ENCODE assay signal across 25 cellular contexts in the genomic region with DNA sequence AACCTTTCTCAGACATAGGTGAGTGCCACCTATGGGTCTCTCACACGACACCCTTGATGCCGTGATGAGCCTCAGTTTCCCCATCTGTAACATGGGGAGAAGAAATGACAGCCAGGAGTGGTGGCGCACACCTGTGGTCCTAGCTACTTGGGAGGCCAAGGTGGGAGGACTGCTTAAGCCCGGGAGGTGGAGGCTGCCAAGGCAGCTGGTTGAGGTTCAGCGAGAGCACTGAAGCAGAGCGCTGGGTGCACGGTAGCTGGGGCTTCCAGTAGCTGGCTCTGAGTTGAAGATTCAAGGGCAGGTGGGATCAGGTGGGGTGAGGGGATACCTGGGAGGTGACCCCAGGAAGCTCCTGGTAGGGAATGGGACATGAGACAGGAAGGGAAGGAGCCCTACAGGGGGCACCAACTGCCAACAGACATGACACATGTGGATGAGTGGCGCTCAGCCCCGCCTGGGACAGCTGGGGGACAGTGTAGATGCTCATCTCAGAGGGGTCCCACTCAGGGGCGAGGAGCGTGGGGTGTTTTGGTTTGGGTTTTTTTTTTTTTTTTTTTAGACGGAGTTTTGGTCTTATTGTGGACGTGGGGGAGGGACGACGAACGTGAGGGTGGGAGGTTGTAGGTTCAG. TPM values are rescaled to one million over a fixed set of nuclear protein-coding genes. Genes with fewer than 3 reads are reported as not detected.
DNase-seq lines count a peak whose midpoint lies in the region; ATAC-seq and TF ChIP-seq lines count a peak whose summit lies in the region.
"Had no signal": no experiment of that assay in that cellular context is flagged by ENCODE, and none has a peak within 500 bp of the region (broad histone marks: within the 10 kb centered on the region; RNA-seq: fewer than 3 reads in every experiment).

No MANE protein-coding gene starts in this region.

- H3K9ac ChIP-seq in colonic mucosa (ENCODE audit: low read depth in 2 of 2, low read length in 2 of 2), result no peak overlapping the region

- H3K36me3 ChIP-seq in left lung, result no peaks in the 10 kb centered on the region
- no peaks in the 10 kb centered on the region for H3K36me3 ChIP-seq in colonic mucosa
- H3K36me3 ChIP-seq in prostate gland, result no peaks in the 10 kb centered on the region
- H3K36me3 ChIP-seq: ascending aorta, MG63, neutrophil, upper lobe of left lung had no signal

- no peak overlapping the region for H3K27ac ChIP-seq in left lung
- no peak overlapping the region for H3K27ac ChIP-seq in colonic mucosa
- no peak overlapping the region for H3K27ac ChIP-seq in substantia nigra (ENCODE audit: low read depth, low read length, poor library complexity, severe bottlenecking)
- no peak overlapping the region for H3K27ac ChIP-seq in prostate gland
- H3K27ac ChIP-seq: ascending aorta, dorsolateral prefrontal cortex, neutrophil, upper lobe of left lung, VCaP had no signal

- TF ChIP-seq POLR2A in prostate gland (IDR thresholded peaks at IDR 0.05), result no peak

- 80% methylated on average over 16 of the region's 16 CpGs for WGBS in prostate gland

- peaks cover 3% of the 10 kb centered on the region for H3K27me3 Mint-ChIP-seq in activated naive CD8-positive, alpha-beta T cell
- peaks cover 41% of the 10 kb centered on the region for H3K27me3 Mint-ChIP-seq in activated naive CD8-positive, alpha-beta T cell treated with anti-CD3 and anti-CD28 coated beads for 36 hours
- H3K27me3 Mint-ChIP-seq: activated T-helper 17 cell treated with anti-CD3 and anti-CD28 coated beads, Interleukin-2, amount 50 U/mL, for 72 hours had no signal

- H3K27ac Mint-ChIP-seq in activated naive CD8-positive, alpha-beta T cell, result peak overlapping the region; percentile 73
- no peak overlapping the region for H3K27ac Mint-ChIP-seq in activated naive CD8-positive, alpha-beta T cell treated with anti-CD3 and anti-CD28 coated beads for 36 hours
- H3K27ac Mint-ChIP-seq: activated naive CD4-positive, alpha-beta T cell treated with anti-CD3 and anti-CD28 coated beads, Interleukin-2, amount 50 U/mL, for 72 hours; activated T-helper 17 cell treated with anti-CD3 and anti-CD28 coated beads, Interleukin-2, amount 50 U/mL, for 72 hours; T-helper 2 cell treated with Interferon-gamma antibody and Interleukin-4, amounts not matched to agents 5 μg/mL and 100 μg/mL, for 36 hours had no signal

- DNase-seq in activated naive CD8-positive, alpha-beta T cell treated with anti-CD3 and anti-CD28 coated beads for 36 hours, result no peak
- DNase-seq in left lung (peak; percentile 34 to 68), colonic mucosa (no peak), substantia nigra (lab: John Stamatoyannopoulos, UW) (no peak), prostate gland (ENCODE audit: low spot score) (no peak)
- DNase-seq: activated CD4-positive, alpha-beta T cell treated with anti-CD3 and anti-CD28 coated beads, Interleukin-2, amount 50 U/mL, for 1 hour; AML-193; caudate nucleus; dorsolateral prefrontal cortex; MG63; NCI-H1417; NCI-H2081 treated with DMSO at 0.1 percent for 48 hours; NCI-H446; OCI-M1; upper lobe of left lung had no signal

- intact Hi-C loops in left lung (cut with DNase I), result no loop called here
- intact Hi-C loops in colonic mucosa (cut with DNase I), result loop anchor here (2.0 to 10.0 kb wide), 2 partner anchors 24 to 208 kb away; a partner anchor contains a TSS
- intact Hi-C loops in prostate gland (cut with DNase I), result loop anchor here (10.0 kb wide), 1 partner anchor 208 kb away; a partner anchor contains a TSS

- no peak overlapping the region for H3K4me3 ChIP-seq in left lung
- no peak overlapping the region for H3K4me3 ChIP-seq in colonic mucosa
- H3K4me3 ChIP-seq in prostate gland, result no peak overlapping the region
- H3K4me3 ChIP-seq: ascending aorta, dorsolateral prefrontal cortex, lung, MG63, upper lobe of left lung had no signal

- H3K4me3 Mint-ChIP-seq in activated naive CD8-positive, alpha-beta T cell, result no peak overlapping the region
- H3K4me3 Mint-ChIP-seq in activated naive CD8-positive, alpha-beta T cell treated with anti-CD3 and anti-CD28 coated beads for 36 hours, result no peak overlapping the region
- H3K4me3 Mint-ChIP-seq: activated T-helper 17 cell treated with anti-CD3 and anti-CD28 coated beads, Interleukin-2, amount 50 U/mL, for 72 hours; T-helper 2 cell treated with Interferon-gamma antibody and Interleukin-4, amounts not matched to agents 5 μg/mL and 100 μg/mL, for 36 hours had no signal

- H3K9me3 ChIP-seq in left lung (no peaks in the 10 kb centered on the region), colonic mucosa (no peaks in the 10 kb centered on the region), prostate gland (no peaks in the 10 kb centered on the region)
- H3K9me3 ChIP-seq: ascending aorta, MG63, neutrophil, upper lobe of left lung had no signal

- peaks cover 30 to 54% of the 10 kb centered on the region in 2 donors for H3K4me1 ChIP-seq in left lung
- peaks cover 6% of the 10 kb centered on the region for H3K4me1 ChIP-seq in colonic mucosa
- H3K4me1 ChIP-seq in prostate gland (replicated peaks), result peaks cover 7% of the 10 kb centered on the region

- H3K4me1 Mint-ChIP-seq in activated naive CD8-positive, alpha-beta T cell (ENCODE audit: low read depth), result peaks cover 29% of the 10 kb centered on the region
- H3K4me1 Mint-ChIP-seq in activated naive CD8-positive, alpha-beta T cell treated with anti-CD3 and anti-CD28 coated beads for 36 hours, result peaks cover 34% of the 10 kb centered on the region
- H3K4me1 Mint-ChIP-seq: activated T-helper 17 cell treated with anti-CD3 and anti-CD28 coated beads, Interleukin-2, amount 50 U/mL, for 72 hours had no signal

- TF ChIP-seq CTCF in left lung (IDR thresholded peaks at IDR 0.05) (no peak), colonic mucosa (IDR thresholded peaks at IDR 0.05) (no peak), prostate gland (IDR thresholded peaks at IDR 0.05) (no peak)

- H3K9me3 Mint-ChIP-seq in activated naive CD8-positive, alpha-beta T cell (ENCODE audit: low read depth), result no peaks in the 10 kb centered on the region
- H3K9me3 Mint-ChIP-seq in activated naive CD8-positive, alpha-beta T cell treated with anti-CD3 and anti-CD28 coated beads for 36 hours, result no peaks in the 10 kb centered on the region
- H3K9me3 Mint-ChIP-seq: activated naive CD4-positive, alpha-beta T cell treated with anti-CD3 and anti-CD28 coated beads, Interleukin-2, amount 50 U/mL, for 72 hours; activated T-helper 17 cell treated with anti-CD3 and anti-CD28 coated beads, Interleukin-2, amount 50 U/mL, for 72 hours; T-helper 2 cell treated with Interferon-gamma antibody and Interleukin-4, amounts not matched to agents 5 μg/mL and 100 μg/mL, for 36 hours had no signal

- no peak for ATAC-seq in left lung
- ATAC-seq: activated naive CD4-positive, alpha-beta T cell treated with anti-CD3 and anti-CD28 coated beads, Interleukin-2, amount 50 U/mL, for 72 hours; activated T-helper 17 cell treated with anti-CD3 and anti-CD28 coated beads, Interleukin-2, amount 50 U/mL, for 72 hours; Right ventricle myocardium inferior had no signal

- H3K27me3 ChIP-seq in left lung (peaks cover 0 to 15% of the 10 kb centered on the region in 2 donors), colonic mucosa (peaks cover 7% of the 10 kb centered on the region), prostate gland (replicated peaks; ENCODE audit: insufficient read depth) (no peaks in the 10 kb centered on the region)
- H3K27me3 ChIP-seq: ascending aorta, MG63, upper lobe of left lung had no signal

- no peaks in the 10 kb centered on the region for H3K36me3 Mint-ChIP-seq in activated naive CD8-positive, alpha-beta T cell
- no peaks in the 10 kb centered on the region for H3K36me3 Mint-ChIP-seq in activated naive CD8-positive, alpha-beta T cell treated with anti-CD3 and anti-CD28 coated beads for 36 hours
- H3K36me3 Mint-ChIP-seq: activated naive CD4-positive, alpha-beta T cell treated with anti-CD3 and anti-CD28 coated beads, Interleukin-2, amount 50 U/mL, for 72 hours had no signal

RNA-seq across cellular contexts. Expression of a gene that starts 6.5 kb away (rescaled TPM):
- 100 to 1,000 TPM in 1 of 2 experiments, 10 to 100 TPM in 1; 96.1 to 101 TPM for total RNA-seq in activated naive CD8-positive, alpha-beta T cell treated with anti-CD3 and anti-CD28 coated beads for 36 hours
- total RNA-seq in left lung, result 10 to 100 TPM; 49.8 to 79.9 TPM
- total RNA-seq in colonic mucosa, result 10 to 100 TPM; 40.1 to 77.3 TPM
- total RNA-seq in prostate gland, result 100 to 1,000 TPM in 1 of 2 donors, 10 to 100 TPM in 1; 71.5 to 120 TPM

RNA-seq across cellular contexts. Expression of a gene that starts 15.3 kb away (rescaled TPM):
- total RNA-seq in activated naive CD8-positive, alpha-beta T cell treated with anti-CD3 and anti-CD28 coated beads for 36 hours, result not detected
- total RNA-seq in left lung (10 to 100 TPM; 14.4 to 53.7 TPM), colonic mucosa (1 to 10 TPM; 1.4 to 3.9 TPM), prostate gland (1 to 10 TPM; 1.6 to 5.5 TPM)
- total RNA-seq: activated naive CD4-positive, alpha-beta T cell treated with anti-CD3 and anti-CD28 coated beads, Interleukin-2, amount 50 U/mL, for 72 hours; activated T-helper 17 cell treated with anti-CD3 and anti-CD28 coated beads, Interleukin-2, amount 50 U/mL, for 72 hours; pulmonary artery endothelial cell had no signal

RNA-seq across cellular contexts. Expression of a gene that starts 25.2 kb away (rescaled TPM):
- 10 to 100 TPM; 29.6 to 32.7 TPM for total RNA-seq in activated naive CD8-positive, alpha-beta T cell treated with anti-CD3 and anti-CD28 coated beads for 36 hours
- 10 to 100 TPM; 22.8 to 43.9 TPM for total RNA-seq in left lung
- total RNA-seq in colonic mucosa, result 10 to 100 TPM; 17.7 to 25.7 TPM
- 100 to 1,000 TPM in 1 of 2 donors, 10 to 100 TPM in 1; 71.6 to 690 TPM for total RNA-seq in prostate gland

RNA-seq across cellular contexts. Expression of a gene that starts 26.8 kb away (rescaled TPM):
- not detected for total RNA-seq in activated naive CD8-positive, alpha-beta T cell treated with anti-CD3 and anti-CD28 coated beads for 36 hours
- total RNA-seq in left lung (100 to 1,000 TPM in 1 of 2 donors, 10 to 100 TPM in 1; 99.0 to 180 TPM), colonic mucosa (100 to 1,000 TPM; 120 to 159 TPM), prostate gland (100 to 1,000 TPM in 1 of 2 donors, 10 to 100 TPM in 1; 49.6 to 136 TPM)

Comparison
In these comparisons a context has a peak if more than half of its experiments do, and no peak if none do; other contexts are left out.
1. DNase-seq: peak in left lung (2 of 2); none in activated naive CD8-positive, alpha-beta T cell treated with anti-CD3 and anti-CD28 coated beads for 36 hours (single experiment), colonic mucosa (single experiment), substantia nigra (0 of 49) and prostate gland (single experiment).
2. intact Hi-C loops: an anchor here in colonic mucosa (2.0 to 10.0 kb wide) and prostate gland (10.0 kb wide); none called in left lung.